ENCODE assay signal across 8 cellular contexts in genomic region chr7:131105294-131105802, GRCh38.
A peak's percentile ranks its signal among the peaks of the same experiment; 100 is the strongest.
DNase-seq lines count a peak whose midpoint lies in the region; ATAC-seq and TF ChIP-seq lines count a peak whose summit lies in the region.

No MANE protein-coding gene starts in this region.

- H3K9me3 Mint-ChIP-seq in activated B cell treated with CpG ODN at 0.5 μM for 24 hours, result no peaks in the 10 kb centered on the region

- intact Hi-C loops in activated B cell treated with CpG ODN at 0.5 μM for 24 hours (cut with micrococcal nuclease), result loop anchor here (5.0 kb wide), 1 partner anchor 163 kb away; no protein-coding TSS in a partner anchor

- ATAC-seq in activated B cell treated with CpG ODN at 0.5 μM for 24 hours (ENCODE audit: low read depth), result no peak
- ATAC-seq in HG02884 (IDR thresholded peaks at IDR 0.05; ENCODE audit: unreplicated experiment), result no peak

- H3K27me3 Mint-ChIP-seq in activated B cell treated with CpG ODN at 0.5 μM for 24 hours, result no peaks in the 10 kb centered on the region

- DNase-seq in AG20443 (ENCODE audit: low spot score), result peak; percentile 12
- peak; percentile 17 for DNase-seq in H4 (ENCODE audit: low spot score)
- DNase-seq in activated B cell treated with CpG ODN at 0.5 μM for 24 hours, result no peak
- peak; percentile 21 for DNase-seq in glomerular visceral epithelial cell (ENCODE audit: extremely low spot score)
- DNase-seq in retinal pigment epithelial cell (ENCODE audit: low read depth), result no peak
- no peak for DNase-seq in NCI-H446 (lab: John Stamatoyannopoulos, UW)
- no peak for DNase-seq in UCSD-AML1 (lab: John Stamatoyannopoulos, UW; ENCODE audit: unreplicated experiment)

- TF ChIP-seq CTCF in activated B cell treated with CpG ODN at 0.5 μM for 24 hours (IDR thresholded peaks at IDR 0.05) (no peak), retinal pigment epithelial cell (conservative IDR thresholded peaks at IDR 0.05; ENCODE audit: low read depth, low read length) (no peak)

- H3K4me3 ChIP-seq in retinal pigment epithelial cell (ENCODE audit: low read length), result peak overlapping the region; percentile 54

- CTCF ChIA-PET in activated B cell treated with CpG ODN at 0.5 μM for 24 hours (lab: Charles Lee), result interaction anchor here (0.8 to 2.0 kb wide), 6 partner anchors 15 to 199 kb away, joined by 3 to 7 read pairs (median 4); no protein-coding TSS in a partner anchor

- H3K4me1 Mint-ChIP-seq in activated B cell treated with CpG ODN at 0.5 μM for 24 hours, result peaks cover 72% of the 10 kb centered on the region

- peaks cover 51% of the 10 kb centered on the region for H3K36me3 Mint-ChIP-seq in activated B cell treated with CpG ODN at 0.5 μM for 24 hours (ENCODE audit: low read depth)

- peak overlapping the region; percentile 84 for H3K4me3 Mint-ChIP-seq in activated B cell treated with CpG ODN at 0.5 μM for 24 hours

- POLR2A ChIA-PET in activated B cell treated with CpG ODN at 0.5 μM for 24 hours (lab: Charles Lee), result interaction anchor here (0.5 to 4.2 kb wide), 11 partner anchors 9 to 222 kb away, joined by 3 to 32 read pairs (median 11); partner anchors contain the start of gene MKLN1

- H3K27ac Mint-ChIP-seq in activated B cell treated with CpG ODN at 0.5 μM for 24 hours, result peak overlapping the region; percentile 81

Comparison
In these comparisons a context has a peak if more than half of its experiments do, and no peak if none do; other contexts are left out.
1. DNase-seq: peak in AG20443 (single experiment), H4 (single experiment) and glomerular visceral epithelial cell (single experiment); none in activated B cell treated with CpG ODN at 0.5 μM for 24 hours (single experiment), retinal pigment epithelial cell (single experiment), NCI-H446 (0 of 2) and UCSD-AML1 (single experiment).